In the genomic region with DNA sequence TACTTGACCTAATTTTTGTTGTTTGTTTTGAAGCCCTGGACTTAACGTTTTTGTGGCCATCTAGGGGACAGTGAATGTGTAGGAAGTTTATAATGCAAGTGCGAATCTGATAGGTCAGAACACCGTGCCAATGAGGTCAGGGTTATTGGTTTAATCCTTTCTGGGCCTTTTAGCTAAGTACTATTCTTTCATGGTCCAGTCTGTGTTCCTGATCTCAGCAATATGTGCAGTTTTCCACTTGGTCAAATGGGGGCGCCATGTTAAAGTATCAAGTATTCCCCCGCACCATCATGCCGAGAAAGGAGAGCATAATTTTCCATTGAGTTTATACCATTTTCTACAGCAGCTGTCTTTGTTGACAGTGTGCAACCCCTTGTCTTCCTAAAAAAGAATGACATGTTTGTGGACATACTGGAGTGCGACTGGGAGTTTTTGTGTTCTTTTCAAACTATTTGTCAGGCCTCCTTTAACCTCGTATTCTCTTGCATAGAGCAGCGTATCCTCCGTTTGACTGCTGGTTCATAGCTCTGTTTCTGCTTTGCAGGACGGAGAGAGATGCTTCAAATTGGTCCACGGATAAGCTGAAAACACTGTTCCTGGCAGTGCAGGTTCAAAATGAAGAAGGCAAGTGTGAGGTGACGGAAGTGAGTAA, we compare ENCODE assay signal across 8 cellular contexts. TPM values are rescaled to one million over a fixed set of nuclear protein-coding genes. Genes with fewer than 3 reads are reported as not detected.
DNase-seq lines count a peak whose midpoint lies in the region; ATAC-seq and TF ChIP-seq lines count a peak whose summit lies in the region.

No MANE protein-coding gene starts in this region.

- no peak for ATAC-seq in HG03565 (IDR thresholded peaks at IDR 0.05; ENCODE audit: unreplicated experiment)

- peaks cover 29% of the 10 kb centered on the region for H3K36me3 ChIP-seq in mammary epithelial cell (ENCODE audit: insufficient read depth, low read length)

- CTCF ChIA-PET in GM10248 (lab: Yijun Ruan, JAX) (interaction anchor here (0.7 to 3.8 kb wide), 41 partner anchors 8 to 1108 kb away, joined by 3 to 61 read pairs (median 4); partner anchors contain the start of genes GSTZ1, ISM2, POMT2 and SAMD15), mammary epithelial cell (lab: Charles Lee; ENCODE audit: low non-redundant PET) (interaction anchor here (0.6 kb wide), 1 partner anchor 89 kb away, joined by 4 read pairs; no protein-coding TSS in a partner anchor)

- peaks cover 6% of the 10 kb centered on the region for H4K20me1 ChIP-seq in mammary epithelial cell (ENCODE audit: insufficient read depth, low read length)

- WGBS in mammary epithelial cell (ENCODE audit: low coverage, missing lambda C conversion rate) = 24% methylated on average over 13 of the region's 13 CpGs

- no TSS peak for BruUV-seq in mammary epithelial cell (replicated peaks; lab: Mats Ljungman, UMichigan)

- POLR2A ChIA-PET in GM10248 (lab: Yijun Ruan, JAX) = interaction anchor here (0.6 to 2.1 kb wide), 4 partner anchors 39 to 138 kb away, joined by 3 to 6 read pairs (median 4); partner anchors contain the start of genes GSTZ1, ISM2 and POMT2

- in situ Hi-C loops in mammary epithelial cell (cut with MboI; ENCODE audit: low sequenced_read_pairs in 2 of 2) = loop anchor here in 1 of 2 donors (25.0 kb wide), 1 partner anchor 253 kb away; the partner anchor contains the start of genes ALKBH1 and SLIRP

- H3K4me1 ChIP-seq in mammary epithelial cell (ENCODE audit: insufficient read depth, low read length) = peaks cover 18% of the 10 kb centered on the region

- no peak overlapping the region for H2AFZ ChIP-seq in mammary epithelial cell (ENCODE audit: low read depth, low read length)

- no peaks in the 10 kb centered on the region for H3K9me3 ChIP-seq in mammary epithelial cell (replicated peaks; ENCODE audit: insufficient read depth, low read length)

- peak overlapping the region; percentile 78 for H3K4me2 ChIP-seq in mammary epithelial cell (ENCODE audit: insufficient read depth, low read depth, low read length)

- H3K79me2 ChIP-seq in mammary epithelial cell (ENCODE audit: insufficient read depth, low read length) = peaks cover 84% of the 10 kb centered on the region

- intact Hi-C loops in mammary epithelial cell (cut with micrococcal nuclease) = loop anchor here (1.0 to 5.0 kb wide), 5 partner anchors 92 to 343 kb away; partner anchors contain the start of genes ADCK1, GSTZ1, POMT2 and SPTLC2
- intact Hi-C loops in posterior vena cava (cut with DNase I) = loop anchor here (5.0 to 10.0 kb wide), 2 partner anchors 86 to 93 kb away; no protein-coding TSS in a partner anchor

- DNase-seq in GM10248 (ENCODE audit: extremely low spot score) = peak; percentile 55
- DNase-seq in NCI-H1105 (lab: John Stamatoyannopoulos, UW) = peak; percentile 10
- DNase-seq in UCSD-AML1 (lab: John Stamatoyannopoulos, UW; ENCODE audit: unreplicated experiment) = peak; percentile 39
- peak; percentile 53 for DNase-seq in mammary epithelial cell
- DNase-seq in kidney tubule cell (ENCODE audit: low spot score) = peak; percentile 72
- DNase-seq in stimulated activated CD4-positive, alpha-beta T cell treated with anti-CD3 and anti-CD28 coated beads, Interleukin-1b, Interleukin-23, amount 100 ng/mL, for 24 hours (ENCODE audit: low read depth in 4 of 4, low spot score in 1 of 4) = peak; percentile 38 to 53 (median 42)
- no peak for DNase-seq in posterior vena cava (ENCODE audit: low spot score)

- peak overlapping the region; percentile 89 for H3K27ac ChIP-seq in mammary epithelial cell (ENCODE audit: insufficient read depth, low read depth, low read length)

- peak overlapping the region; percentile 90 to 96 (median 94) for H3K4me3 ChIP-seq in mammary epithelial cell (replicated peaks in 1 of 3; ENCODE audit: insufficient read depth in 1 of 3, low read depth in 2 of 3, low read length in 3 of 3)

- TF ChIP-seq CTCF in GM10248 (IDR thresholded peaks at IDR 0.05; ENCODE audit: control extremely low read depth, extremely low read depth, low read depth, missing control alignments) (peak; percentile 75), mammary epithelial cell (conservative IDR thresholded peaks at IDR 0.05 in 1 of 2, IDR thresholded peaks at IDR 0.05 in 1 of 2; ENCODE audit: extremely low read depth in 1 of 2, insufficient read depth in 1 of 2, low read depth in 1 of 2, low read length in 2 of 2) (peak; percentile 70 to 80)

- dilution Hi-C loops in mammary epithelial cell (cut with HindIII; ENCODE audit: low sequenced_read_pairs) = no loop called here

- H3K9ac ChIP-seq in mammary epithelial cell (ENCODE audit: insufficient read depth, low read length) = peak overlapping the region; percentile 95

- no peaks in the 10 kb centered on the region for H3K27me3 ChIP-seq in mammary epithelial cell (ENCODE audit: insufficient read depth, low read length)

RNA-seq across cellular contexts. Expression of gene AHSA1, which starts 1.3 kb away (rescaled TPM):
- total RNA-seq in mammary epithelial cell (100 to 1,000 TPM in 1 of 2 donors, 10 to 100 TPM in 1; 63.7 to 140 TPM), posterior vena cava (10 to 100 TPM; 78.3 to 85.3 TPM)
- 224 TPM for polyA plus RNA-seq in mammary epithelial cell
- polyA minus RNA-seq in mammary epithelial cell = 311 TPM

RNA-seq across cellular contexts. Expression of gene VIPAS39, which starts 1.8 kb away (rescaled TPM):
- total RNA-seq in mammary epithelial cell (10 to 100 TPM; 15.3 to 25.7 TPM), posterior vena cava (10 to 100 TPM; 11.9 to 15.7 TPM)
- polyA plus RNA-seq in mammary epithelial cell = 14.9 TPM
- 26.4 TPM for polyA minus RNA-seq in mammary epithelial cell

RNA-seq across cellular contexts. Expression of gene NOXRED1, which starts 35.9 kb away (rescaled TPM):
- total RNA-seq in mammary epithelial cell (under 1 TPM; under 0.01 to 0.33 TPM), posterior vena cava (under 1 TPM; 0.23 to 0.52 TPM)
- 0.09 TPM for polyA plus RNA-seq in mammary epithelial cell
- polyA minus RNA-seq in mammary epithelial cell = not detected

RNA-seq across cellular contexts. Expression of gene ISM2, which starts 39.4 kb away (rescaled TPM):
- total RNA-seq in mammary epithelial cell = under 1 TPM; 0.17 to 0.38 TPM
- polyA plus RNA-seq in mammary epithelial cell = 0.16 TPM
- 5.4 TPM for polyA minus RNA-seq in mammary epithelial cell
- under 1 TPM in 1 of 2 donors, not detected in 1; 0.60 TPM for total RNA-seq in posterior vena cava
